ENCODE assay signal across 11 cellular contexts in the genomic region with DNA sequence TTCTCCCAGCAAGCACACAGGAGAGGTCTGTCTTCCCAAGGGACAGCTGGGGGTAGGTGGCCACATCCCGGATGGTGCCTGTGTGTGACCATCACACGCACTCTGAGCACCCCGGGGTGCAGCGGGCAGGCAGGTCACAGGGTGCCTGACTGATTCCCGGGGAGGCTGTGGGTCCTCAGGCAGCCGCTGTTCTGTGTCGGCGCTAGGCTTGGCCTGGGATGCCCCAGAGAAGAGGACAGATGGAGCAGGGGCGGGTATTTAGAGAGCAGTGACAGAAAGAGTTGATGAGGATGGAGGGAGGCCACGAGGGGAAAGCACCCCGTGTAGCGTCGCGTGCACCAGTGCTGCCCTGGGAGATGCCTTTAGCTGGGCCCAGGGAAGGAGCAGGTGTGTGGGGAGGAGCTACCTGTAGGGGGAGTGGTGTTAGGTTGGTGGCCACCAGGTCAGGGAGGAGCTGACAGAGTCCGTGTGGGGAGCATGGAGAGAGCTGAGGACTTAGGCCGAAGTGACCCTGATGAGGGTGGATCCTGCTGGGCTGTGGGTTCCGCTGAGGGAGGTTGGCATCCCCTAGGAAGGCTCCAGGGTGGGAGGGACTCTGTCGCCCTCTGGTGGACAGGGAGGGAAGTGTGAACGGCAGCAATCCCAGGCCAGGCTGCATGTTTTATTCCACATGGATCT. TPM values are rescaled to one million over a fixed set of nuclear protein-coding genes. Genes with fewer than 3 reads are reported as not detected.
DNase-seq lines count a peak whose midpoint lies in the region; ATAC-seq, FAIRE-seq and TF ChIP-seq lines count a peak whose summit lies in the region.
"Not testable (repeated sequence)": the region's sequence is repeated elsewhere in the genome, so short reads cannot be mapped to it uniquely, and the experiment has no call there.
"Had no signal": no experiment of that assay in that cellular context is flagged by ENCODE, and none has a peak within 500 bp of the region (broad histone marks: within the 10 kb centered on the region; RNA-seq: fewer than 3 reads in every experiment).

No MANE protein-coding gene starts in this region.

- intact Hi-C loops in HepG2 (cut with micrococcal nuclease; ENCODE audit: unreplicated experiment), result not testable (repeated sequence)

- not testable (repeated sequence) for TF ChIP-seq EP300 in HepG2 (IDR thresholded peaks at IDR 0.05; ENCODE audit: low read depth in 2 of 2, low read length in 2 of 2); HepG2 (CRISPR knock-in tag; IDR thresholded peaks at IDR 0.05; ENCODE audit: borderline replicate concordance)

- ATAC-seq in activated naive CD8-positive, alpha-beta T cell treated with anti-CD3 and anti-CD28 coated beads, Interleukin-2, amount 10 ng/mL, durations not matched to agents 7 days and 5 days (ENCODE audit: low read depth); HepG2: not testable (repeated sequence)

- H3K9me2 ChIP-seq in SU-DHL-6 (replicated peaks; ENCODE audit: insufficient read depth, low read length), result not testable (repeated sequence)

- H3K36me3 Mint-ChIP-seq in activated naive CD8-positive, alpha-beta T cell treated with anti-CD3 and anti-CD28 coated beads, Interleukin-2, amount 10 ng/mL, durations not matched to agents 7 days and 5 days, result not testable (repeated sequence)

- TF ChIP-seq RAD21 in HepG2 (CRISPR knock-in tag; IDR thresholded peaks at IDR 0.05), result not testable (repeated sequence)

- DNase-seq in BE2C; HepG2 (ENCODE audit: low spot score): not testable (repeated sequence)
- DNase-seq in M059J (ENCODE audit: low read depth) (peak; percentile 26), epithelial cell of esophagus (ENCODE audit: low read depth) (peak; percentile 41)
- DNase-seq in activated naive CD8-positive, alpha-beta T cell treated with anti-CD3 and anti-CD28 coated beads, Interleukin-2, amount 10 ng/mL, durations not matched to agents 7 days and 5 days, result peak; percentile 37
- DNase-seq in stimulated activated CD4-positive, alpha-beta T cell treated with anti-CD3 and anti-CD28 coated beads, Interleukin-4, amount 100 ng/mL, for 24 hours, result peak; percentile 28

- 42% methylated on average over 14 of the region's 19 CpGs for WGBS in HepG2 (ENCODE audit: low lambda C conversion rate)

- in situ Hi-C loops in HepG2 (cut with HindIII; ENCODE audit: extremely low pct_ligation_motif_present, low pct_unique_long_range_greater_than_20kb), result not testable (repeated sequence)

- not testable (repeated sequence) for FAIRE-seq in HepG2 (lab: Jason Lieb, UNC)

- not testable (repeated sequence) for H3K4me3 ChIP-seq in BE2C (ENCODE audit: low read depth, low read length); SU-DHL-6 (ENCODE audit: insufficient read depth, low read length, poor library complexity, severe bottlenecking); epithelial cell of esophagus (ENCODE audit: low read length); HepG2 (replicated peaks in 1 of 3; ENCODE audit: insufficient read depth in 1 of 3, low read depth in 2 of 3, low read length in 3 of 3)

- H3K9ac ChIP-seq in SU-DHL-6 (ENCODE audit: low read length); HepG2 (ENCODE audit: insufficient read depth, low read depth, low read length): not testable (repeated sequence)

- H3K27me3 ChIP-seq in BE2C; SU-DHL-6 (ENCODE audit: low read length); HepG2 (ENCODE audit: control insufficient read depth in 1 of 2, insufficient read depth in 2 of 2, low read length in 2 of 2): not testable (repeated sequence)

- not testable (repeated sequence) for TF ChIP-seq POLR2A in HepG2 (IDR thresholded peaks at IDR 0.05; ENCODE audit: insufficient read depth in 1 of 2, low read depth in 2 of 2, low read length in 2 of 2)

- H3K79me2 ChIP-seq in SU-DHL-6 (ENCODE audit: insufficient read depth, low read length); HepG2 (ENCODE audit: insufficient read depth, low read length): not testable (repeated sequence)

- POLR2A ChIA-PET in activated naive CD8-positive, alpha-beta T cell treated with anti-CD3 and anti-CD28 coated beads, Interleukin-2, amount 10 ng/mL, durations not matched to agents 7 days and 5 days (lab: Charles Lee); HepG2 (lab: Yijun Ruan, JAX): not testable (repeated sequence)

- not testable (repeated sequence) for BruUV-seq in HepG2 (replicated peaks; lab: Mats Ljungman, UMichigan)

- CTCF ChIA-PET in HepG2 (lab: Yijun Ruan, JAX; ENCODE audit: low intra/inter-chr PET ratio, low total read pairs), result interaction anchor here (1.0 kb wide), 1 partner anchor 63 kb away, joined by 3 read pairs; no protein-coding TSS in a partner anchor

- TF ChIP-seq CTCF in BE2C (IDR thresholded peaks at IDR 0.05; ENCODE audit: low read depth, low read length), result peak; percentile 53
- TF ChIP-seq CTCF in GM12872 (IDR thresholded peaks at IDR 0.05; ENCODE audit: insufficient read depth, low read depth, low read length), result peak; percentile 68
- peak; percentile 60 for TF ChIP-seq CTCF in SU-DHL-6 (IDR thresholded peaks at IDR 0.05; ENCODE audit: insufficient read depth, low read length, poor library complexity, severe bottlenecking)
- TF ChIP-seq CTCF in epithelial cell of esophagus (IDR thresholded peaks at IDR 0.05; ENCODE audit: insufficient read depth, low read depth, low read length, missing control alignments), result peak; percentile 61
- TF ChIP-seq CTCF in HepG2 (CRISPR knock-in tag; IDR thresholded peaks at IDR 0.05), result peak; percentile 62

- not testable (repeated sequence) for H3K4me1 ChIP-seq in BE2C; HepG2 (ENCODE audit: insufficient read depth, low read length)

- H3K27ac ChIP-seq in SU-DHL-6 (ENCODE audit: low read depth, low read length); HepG2 (ENCODE audit: extremely low read length, insufficient read depth, low read length): not testable (repeated sequence)

- not testable (repeated sequence) for H3K9me3 Mint-ChIP-seq in activated naive CD8-positive, alpha-beta T cell treated with anti-CD3 and anti-CD28 coated beads, Interleukin-2, amount 10 ng/mL, durations not matched to agents 7 days and 5 days

- not testable (repeated sequence) for H3K4me1 Mint-ChIP-seq in activated naive CD8-positive, alpha-beta T cell treated with anti-CD3 and anti-CD28 coated beads, Interleukin-2, amount 10 ng/mL, durations not matched to agents 7 days and 5 days

- not testable (repeated sequence) for H3K4me3 Mint-ChIP-seq in activated naive CD8-positive, alpha-beta T cell treated with anti-CD3 and anti-CD28 coated beads, Interleukin-2, amount 10 ng/mL, durations not matched to agents 7 days and 5 days

- H3F3A ChIP-seq in SU-DHL-6 (ENCODE audit: insufficient read depth), result not testable (repeated sequence)

- H4K20me1 ChIP-seq in SU-DHL-6 (ENCODE audit: low read depth, low read length); HepG2 (ENCODE audit: insufficient read depth, low read length): not testable (repeated sequence)

- H3K27ac Mint-ChIP-seq in activated naive CD8-positive, alpha-beta T cell treated with anti-CD3 and anti-CD28 coated beads, Interleukin-2, amount 10 ng/mL, durations not matched to agents 7 days and 5 days, result not testable (repeated sequence)

- H3K9me3 ChIP-seq in BE2C; SU-DHL-6 (ENCODE audit: insufficient read depth, low read length); HepG2 (ENCODE audit: low read length): not testable (repeated sequence)

- not testable (repeated sequence) for H3K36me3 ChIP-seq in BE2C; SU-DHL-6 (ENCODE audit: low read length); HepG2 (replicated peaks in 1 of 2; ENCODE audit: control insufficient read depth in 1 of 2, insufficient read depth in 2 of 2, low read length in 2 of 2)

- not testable (repeated sequence) for H2AFZ ChIP-seq in SU-DHL-6 (ENCODE audit: low read depth, low read length, severe bottlenecking); HepG2 (ENCODE audit: low read length)

- not testable (repeated sequence) for H3K4me2 ChIP-seq in SU-DHL-6 (ENCODE audit: low read depth, low read length, poor library complexity, severe bottlenecking); HepG2 (ENCODE audit: low read depth, low read length)

- H3K27me3 Mint-ChIP-seq in activated naive CD8-positive, alpha-beta T cell treated with anti-CD3 and anti-CD28 coated beads, Interleukin-2, amount 10 ng/mL, durations not matched to agents 7 days and 5 days, result not testable (repeated sequence)

RNA-seq across cellular contexts. Expression of a gene that starts 22.5 kb away (rescaled TPM):
- not detected for polyA plus RNA-seq in BE2C (2012; ENCODE audit: insufficient read depth, insufficient read length, low read depth)
- total RNA-seq in M059J (2014; rRNA removed; shearing (Covaris generic)), result 11.0 and 13.6 TPM in 2 replicates
- not detected for total RNA-seq in activated naive CD8-positive, alpha-beta T cell treated with anti-CD3 and anti-CD28 coated beads, Interleukin-2, amount 10 ng/mL, durations not matched to agents 7 days and 5 days
- total RNA-seq in HepG2 (2016; rRNA removed; fragmentation: Illumina TruSeq; extraction: Trizol), result not detected in 2 replicates
- not detected in 2 replicates for total RNA-seq in HepG2 (2016; cell fraction: cytosol; rRNA removed; fragmentation: Illumina TruSeq; extraction: Trizol; ENCODE audit: low read depth)
- not detected in 2 replicates for total RNA-seq in HepG2 (2016; cell fraction: insoluble cytoplasmic fraction; rRNA removed; fragmentation: Illumina TruSeq; extraction: Trizol)
- not detected in 2 replicates for total RNA-seq in HepG2 (2016; cell fraction: membrane; rRNA removed; fragmentation: Illumina TruSeq; extraction: Trizol)
- not detected in 2 replicates for total RNA-seq in HepG2 (2016; cell fraction: nucleus; rRNA removed; fragmentation: Illumina TruSeq; extraction: Trizol)
- polyA plus RNA-seq in HepG2 (2011; rRNA removed), result not detected in 2 replicates
- not detected in 2 replicates for polyA plus RNA-seq in HepG2 (2011; cell fraction: cytosol; rRNA removed)
- not detected in 2 replicates for polyA plus RNA-seq in HepG2 (2011; cell fraction: nucleus; rRNA removed)
- polyA plus RNA-seq in HepG2 (2012), result not detected in 2 replicates
- polyA plus RNA-seq in HepG2 (2016; cell fraction: cytosol; fragmentation: Illumina TruSeq; extraction: Trizol; ENCODE audit: low read depth), result not detected in 2 replicates
- not detected in 2 replicates for polyA plus RNA-seq in HepG2 (2016; cell fraction: insoluble cytoplasmic fraction; fragmentation: Illumina TruSeq; extraction: Trizol; ENCODE audit: low read depth)
- polyA plus RNA-seq in HepG2 (2016; cell fraction: membrane; fragmentation: Illumina TruSeq; extraction: Trizol; ENCODE audit: low read depth), result not detected in 2 replicates
- not detected in 2 replicates for polyA plus RNA-seq in HepG2 (2016; cell fraction: nucleus; fragmentation: Illumina TruSeq; extraction: Trizol; ENCODE audit: insufficient read depth, low read depth)
- not detected in 2 replicates for polyA minus RNA-seq in HepG2 (2011; rRNA and poly(A)+ RNA removed; ENCODE audit: low replicate concordance)
- polyA minus RNA-seq in HepG2 (2011; cell fraction: cytosol; rRNA and poly(A)+ RNA removed), result not detected in 2 replicates
- polyA minus RNA-seq in HepG2 (2011; cell fraction: nucleus; rRNA and poly(A)+ RNA removed), result not detected in 2 replicates
- total RNA-seq: endothelial cell of umbilical vein, ovary, vagina had no signal
- polyA plus RNA-seq: endothelial cell of umbilical vein had no signal

Comparison
In these comparisons a context has a peak if more than half of its experiments do, and no peak if none do; other contexts are left out.
1. RNA of a gene that starts 22.5 kb away (total RNA-seq): 11.0 to 13.6 TPM in M059J; not detected in activated naive CD8-positive, alpha-beta T cell treated with anti-CD3 and anti-CD28 coated beads, Interleukin-2, amount 10 ng/mL, durations not matched to agents 7 days and 5 days and not detected in HepG2; every median in the first group is over 10 times any median in the second.
2. Peak in every context shown above with its lines, with median percentiles within 50 percentile points of each other: CTCF ChIP-seq.